23 cellular contexts compared by ENCODE assay signal in genomic region chr9:94813379-94813778, GRCh38.
DNase-seq lines count a peak whose midpoint lies in the region; ATAC-seq and TF ChIP-seq lines count a peak whose summit lies in the region.
"Had no signal": no experiment of that assay in that cellular context is flagged by ENCODE, and none has a peak within 500 bp of the region (broad histone marks: within the 10 kb centered on the region; RNA-seq: fewer than 3 reads in every experiment).

No MANE protein-coding gene starts in this region.

- no peak overlapping the region for H3K4me2 ChIP-seq in OCI-LY1 (ENCODE audit: low read length)

- no peaks in the 10 kb centered on the region for H3K27me3 ChIP-seq in OCI-LY1 (ENCODE audit: insufficient read depth, low read length)
- H3K27me3 ChIP-seq: tibial nerve had no signal

- no peaks in the 10 kb centered on the region for H3K27me3 Mint-ChIP-seq in mesothelial cell of epicardium (ENCODE audit: low read depth)
- H3K27me3 Mint-ChIP-seq: activated naive CD4-positive, alpha-beta T cell treated with anti-CD3 and anti-CD28 coated beads, Interleukin-2, amount 10 ng/mL, durations not matched to agents 7 days and 5 days; B cell; T-cell had no signal

- peaks cover 9% of the 10 kb centered on the region for H3K36me3 Mint-ChIP-seq in mesothelial cell of epicardium

- H3K9me2 ChIP-seq in OCI-LY1 (ENCODE audit: low read depth, low read length): no peaks in the 10 kb centered on the region

- peak overlapping the region; percentile 44 for H3K27ac Mint-ChIP-seq in mesothelial cell of epicardium
- H3K27ac Mint-ChIP-seq: activated naive CD4-positive, alpha-beta T cell treated with anti-CD3 and anti-CD28 coated beads, Interleukin-2, amount 10 ng/mL, durations not matched to agents 7 days and 5 days; B cell; T-cell had no signal

- peak overlapping the region; percentile 99 for H3K27ac ChIP-seq in OCI-LY1 (ENCODE audit: low read depth, low read length, poor library complexity, severe bottlenecking)
- H3K27ac ChIP-seq: epithelial cell of prostate had no signal

- no peak for TF ChIP-seq CTCF in OCI-LY1 (IDR thresholded peaks at IDR 0.05; ENCODE audit: low read length)
- TF ChIP-seq CTCF in mesothelial cell of epicardium (IDR thresholded peaks at IDR 0.05; ENCODE audit: unreplicated experiment): no peak

- peaks cover 53% of the 10 kb centered on the region for H3K4me1 ChIP-seq in OCI-LY1 (ENCODE audit: insufficient read depth, low read length, severe bottlenecking)

- no peak overlapping the region for H3K4me3 Mint-ChIP-seq in mesothelial cell of epicardium
- H3K4me3 Mint-ChIP-seq: activated naive CD4-positive, alpha-beta T cell treated with anti-CD3 and anti-CD28 coated beads, Interleukin-2, amount 10 ng/mL, durations not matched to agents 7 days and 5 days; B cell; T-cell had no signal

- H4K20me1 ChIP-seq in OCI-LY1 (ENCODE audit: insufficient read depth, low read length): no peaks in the 10 kb centered on the region

- no peak overlapping the region for H3K9ac ChIP-seq in OCI-LY1 (ENCODE audit: low read length)

- H3K9me3 ChIP-seq in OCI-LY1 (ENCODE audit: low read length): peaks cover 11% of the 10 kb centered on the region
- H3K9me3 ChIP-seq: tibial nerve had no signal

- ATAC-seq in GM18511 (IDR thresholded peaks at IDR 0.05; ENCODE audit: unreplicated experiment): no peak
- no peak for ATAC-seq in GM19455 (IDR thresholded peaks at IDR 0.05; ENCODE audit: unreplicated experiment)
- ATAC-seq: T-cell had no signal

- H3K79me2 ChIP-seq in OCI-LY1 (ENCODE audit: insufficient read depth, low read length): no peaks in the 10 kb centered on the region

- no peaks in the 10 kb centered on the region for H3K9me3 Mint-ChIP-seq in mesothelial cell of epicardium
- H3K9me3 Mint-ChIP-seq: activated naive CD4-positive, alpha-beta T cell treated with anti-CD3 and anti-CD28 coated beads, Interleukin-2, amount 10 ng/mL, durations not matched to agents 7 days and 5 days; T-cell had no signal

- peaks cover 29% of the 10 kb centered on the region for H3K4me1 Mint-ChIP-seq in mesothelial cell of epicardium
- H3K4me1 Mint-ChIP-seq: activated naive CD4-positive, alpha-beta T cell treated with anti-CD3 and anti-CD28 coated beads, Interleukin-2, amount 10 ng/mL, durations not matched to agents 7 days and 5 days; B cell; T-cell had no signal

- H3K36me3 ChIP-seq in OCI-LY1 (ENCODE audit: insufficient read depth, low read length): peaks cover 32% of the 10 kb centered on the region

- no peak overlapping the region for H2AFZ ChIP-seq in OCI-LY1 (ENCODE audit: low read length)

- no peaks in the 10 kb centered on the region for H3F3A ChIP-seq in OCI-LY1 (ENCODE audit: insufficient read depth, low read length)

- DNase-seq in NCI-H1417 (lab: John Stamatoyannopoulos, UW): peak; percentile 8 to 55 (median 13)
- no peak for DNase-seq in NCI-H1417 treated with DMSO at 0.1 percent for 48 hours (lab: John Stamatoyannopoulos, UW)
- DNase-seq in EH (ENCODE audit: low read depth): peak; percentile 13
- DNase-seq in mesothelial cell of epicardium (ENCODE audit: low spot score in 2 of 2, unreplicated experiment in 2 of 2): no peak
- no peak for DNase-seq in UCSD-AML1 (lab: John Stamatoyannopoulos, UW; ENCODE audit: unreplicated experiment)
- DNase-seq: 8988T; activated naive CD4-positive, alpha-beta T cell treated with anti-CD3 and anti-CD28 coated beads, Interleukin-2, amount 10 ng/mL, durations not matched to agents 7 days and 5 days; activated T-cell treated with anti-CD3 and anti-CD28 coated beads, Interleukin-2, amount 50 U/mL, for 48 hours; aorta; central memory CD4-positive, alpha-beta T cell; DMS79 treated with DMSO at 0.1 percent for 48 hours; hippocampal formation; KG1; NCI-H82; stimulated activated CD4-positive, alpha-beta T cell treated with anti-CD3 and anti-CD28 coated beads, Interleukin-4, amount 100 ng/mL, for 1 hour; stimulated activated naive CD4-positive, alpha-beta T cell; T-cell had no signal

- no peak overlapping the region for H3K4me3 ChIP-seq in OCI-LY1 (ENCODE audit: low read depth, low read length, poor library complexity, severe bottlenecking)
- H3K4me3 ChIP-seq: tibial nerve had no signal

Comparison
In these comparisons a context has a peak if more than half of its experiments do, and no peak if none do; other contexts are left out.
1. DNase-seq: peak in NCI-H1417 (3 of 3) and EH (single experiment); none in NCI-H1417 treated with DMSO at 0.1 percent for 48 hours (single experiment), mesothelial cell of epicardium (0 of 2) and UCSD-AML1 (single experiment).